In the genomic region with DNA sequence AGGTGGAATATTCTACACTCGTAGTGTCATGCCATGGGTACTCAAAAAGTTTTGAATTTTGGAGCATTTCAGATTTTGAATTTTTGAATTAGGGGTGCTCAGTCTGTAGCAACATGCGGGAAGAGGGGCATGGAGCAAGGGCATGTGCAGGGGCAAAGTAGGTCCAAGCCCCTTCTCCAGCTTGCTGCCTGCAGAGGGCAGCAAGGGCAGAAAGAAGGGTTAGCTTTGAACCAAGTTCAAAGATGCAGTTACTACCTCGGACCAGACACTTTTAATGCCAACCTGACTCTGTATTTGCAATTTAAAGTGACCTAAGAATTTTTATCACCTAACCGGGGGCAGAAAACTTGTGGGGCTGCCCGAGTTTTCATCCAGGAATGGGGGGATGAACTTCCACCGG, we compare ENCODE assay signal across 10 cellular contexts.
DNase-seq lines count a peak whose midpoint lies in the region; ATAC-seq, FAIRE-seq and TF ChIP-seq lines count a peak whose summit lies in the region.
"Had no signal": no experiment of that assay in that cellular context is flagged by ENCODE, and none has a peak within 500 bp of the region (broad histone marks: within the 10 kb centered on the region; RNA-seq: fewer than 3 reads in every experiment).

No MANE protein-coding gene starts in this region.

- no TSS peak for BruUV-seq in HCT116 (replicated peaks; lab: Mats Ljungman, UMichigan)

- no peak overlapping the region for H3K9ac ChIP-seq in HCT116 (ENCODE audit: low read length)
- H3K9ac ChIP-seq: parathyroid adenoma had no signal

- no peak for TF ChIP-seq POLR2A in HCT116 (IDR thresholded peaks at IDR 0.05; ENCODE audit: borderline replicate concordance, extremely low read depth, insufficient read depth, insufficient read length)

- no peak overlapping the region for H3K4me3 ChIP-seq in HCT116 (replicated peaks in 1 of 2; ENCODE audit: low read depth in 1 of 2, low read length in 2 of 2)
- H3K4me3 ChIP-seq in bronchial epithelial cell (ENCODE audit: low read depth, low read length) = no peak overlapping the region

- CTCF ChIA-PET in HCT116 (lab: Charles Lee) = interaction anchor here (0.7 to 2.3 kb wide), 6 partner anchors 12 to 278 kb away, joined by 3 to 9 read pairs (median 4); no protein-coding TSS in a partner anchor

- RAD21 ChIA-PET in HCT116 (lab: Charles Lee; ENCODE audit: low non-redundant PET in 1 of 2, low total read pairs in 2 of 2, uncharacterized antibody in 2 of 2, unreplicated experiment in 2 of 2) = no interaction called here

- peak; percentile 37; the same call in 1 of the 2 replicates for ATAC-seq in HCT116
- no peak for ATAC-seq in HG02571 (IDR thresholded peaks at IDR 0.05; ENCODE audit: unreplicated experiment)

- no peak overlapping the region for H3K27ac ChIP-seq in HCT116 (ENCODE audit: low read depth, low read length)
- H3K27ac ChIP-seq: parathyroid adenoma had no signal

- H2AFZ ChIP-seq in HCT116 (ENCODE audit: low read depth, low read length, poor library complexity, severe bottlenecking) = no peak overlapping the region
- H2AFZ ChIP-seq: parathyroid adenoma had no signal

- H3K79me2 ChIP-seq in HCT116 (ENCODE audit: insufficient read depth, low read length) = no peaks in the 10 kb centered on the region
- H3K79me2 ChIP-seq: parathyroid adenoma had no signal

- POLR2A ChIA-PET in HCT116 (lab: Charles Lee) = no interaction called here

- no peak for FAIRE-seq in bronchial epithelial cell (lab: Jason Lieb, UNC)

- peak; percentile 45; the same call in 1 of the 2 replicates for TF ChIP-seq RAD21 in HCT116 (IDR thresholded peaks at IDR 0.05; ENCODE audit: low read depth)

- DNase-seq in NCI-H82 (lab: John Stamatoyannopoulos, UW) (peak; percentile 49), NCI-H82 treated with DMSO at 0.1 percent for 48 hours (lab: John Stamatoyannopoulos, UW; ENCODE audit: unreplicated experiment) (no peak), HCT116 (ENCODE audit: low read depth, low spot score) (no peak), bronchial epithelial cell (ENCODE audit: low read depth) (no peak), pons (ENCODE audit: low spot score) (peak; percentile 50), foreskin melanocyte (no peak), DMS153 treated with DMSO at 0.1 percent for 48 hours (lab: John Stamatoyannopoulos, UW; ENCODE audit: unreplicated experiment) (no peak)
- DNase-seq: NCI-H2029 had no signal

- no peak overlapping the region for H3K4me2 ChIP-seq in HCT116 (ENCODE audit: low read length)

- H3K9me2 ChIP-seq in HCT116 (ENCODE audit: insufficient read depth) = no peaks in the 10 kb centered on the region

- H4K20me1 ChIP-seq in HCT116 (ENCODE audit: insufficient read depth) = no peaks in the 10 kb centered on the region

- no peaks in the 10 kb centered on the region for H3K27me3 ChIP-seq in HCT116 (ENCODE audit: insufficient read depth, low read length)
- H3K27me3 ChIP-seq in bronchial epithelial cell (ENCODE audit: control insufficient read depth, insufficient read depth, low read length) = no peaks in the 10 kb centered on the region

- intact Hi-C loops in HCT116 (cut with micrococcal nuclease) = loop anchor here (5.0 kb wide), 1 partner anchor 94 kb away; the partner anchor contains the start of gene TSPAN18

- H3K9me3 ChIP-seq in HCT116 (ENCODE audit: control insufficient read depth in 1 of 2, insufficient read depth in 1 of 2, low read depth in 1 of 2, low read length in 2 of 2) = no peaks in the 10 kb centered on the region

- H3K4me1 ChIP-seq in HCT116 (ENCODE audit: control insufficient read depth in 1 of 2, insufficient read depth in 2 of 2, low read length in 2 of 2) = peaks cover 2 to 24% of the 10 kb centered on the region in 2 experiments; a peak in 3 of 4 replicates
- H3K4me1 ChIP-seq: parathyroid adenoma had no signal

- no peaks in the 10 kb centered on the region for H3K36me3 ChIP-seq in HCT116 (ENCODE audit: control insufficient read depth in 1 of 2, insufficient read depth in 2 of 2, low read length in 2 of 2)
- no peaks in the 10 kb centered on the region for H3K36me3 ChIP-seq in bronchial epithelial cell (ENCODE audit: control insufficient read depth, insufficient read depth, low read length)

- peak; percentile 21 to 44 (median 42); a peak in 5 of 6 replicates for TF ChIP-seq CTCF in HCT116 (IDR thresholded peaks at IDR 0.05 in 2 of 3, conservative IDR thresholded peaks at IDR 0.05 in 1 of 3; ENCODE audit: borderline replicate concordance in 1 of 3, insufficient read depth in 1 of 3, low read depth in 2 of 3, low read length in 2 of 3)
- TF ChIP-seq CTCF in bronchial epithelial cell (IDR thresholded peaks at IDR 0.05; ENCODE audit: insufficient read depth, low read length, severe bottlenecking) = peak; percentile 17

TF ChIP-seq in HCT116, 20 proteins besides CTCF, POLR2A, EP300 and RAD21:
- TF ChIP-seq ZBTB33 (IDR thresholded peaks at IDR 0.05; ENCODE audit: extremely low read depth, insufficient replicate concordance, low read length) = no peak
- no peak for TF ChIP-seq REST (IDR thresholded peaks at IDR 0.05; ENCODE audit: low read depth)
- no peak for TF ChIP-seq CEBPB (IDR thresholded peaks at IDR 0.05; ENCODE audit: low read depth)
- peak; percentile 11 for TF ChIP-seq TCF7L2 (IDR thresholded peaks at IDR 0.05; ENCODE audit: borderline replicate concordance, extremely low read depth, insufficient read depth, insufficient read length)
- no peak for TF ChIP-seq SRF (IDR thresholded peaks at IDR 0.05; ENCODE audit: low read depth)

Comparison
In these comparisons a context has a peak if more than half of its experiments do, and no peak if none do; other contexts are left out.
1. DNase-seq: peak in NCI-H82 (single experiment) and pons (single experiment); none in NCI-H82 treated with DMSO at 0.1 percent for 48 hours (single experiment), HCT116 (single experiment), bronchial epithelial cell (single experiment), foreskin melanocyte (single experiment) and DMS153 treated with DMSO at 0.1 percent for 48 hours (single experiment).